20 cellular contexts compared by ENCODE assay signal in genomic region chr5:156491766-156492165, GRCh38.
"Had no signal": no experiment of that assay in that cellular context is flagged by ENCODE, and none has a peak within 500 bp of the region (broad histone marks: within the 10 kb centered on the region; RNA-seq: fewer than 3 reads in every experiment).

No MANE protein-coding gene starts in this region.

- H3K36me3 ChIP-seq: lower lobe of right lung, ovary, spleen, suprapubic skin, thoracic aorta, tibial artery, uterus had no signal

- H3K27me3 ChIP-seq: hepatocyte, ovary, spleen, suprapubic skin, tibial artery, uterus had no signal

- H3K4me2 ChIP-seq: hepatocyte had no signal

- H3K4me3 ChIP-seq: hepatocyte, lower lobe of right lung, ovary, spleen, suprapubic skin, thoracic aorta, tibial artery, uterus had no signal

- H2AFZ ChIP-seq: hepatocyte had no signal

- DNase-seq: head of caudate nucleus; islet precursor cell; lower lobe of right lung; mammary epithelial cell; mesendoderm; naive thymus-derived CD4-positive, alpha-beta T cell; ovary; right cardiac atrium; small intestine; spleen; stimulated activated CD4-positive, alpha-beta T cell treated with anti-CD3 and anti-CD28 coated beads, Interleukin-4, amount 100 ng/mL, for 24 hours; stimulated activated naive CD4-positive, alpha-beta T cell; tibial artery; uterus had no signal

- H3K9me3 ChIP-seq: ovary, suprapubic skin, thoracic aorta had no signal

- H3K27ac ChIP-seq: hepatocyte, lower lobe of right lung, ovary, spleen, suprapubic skin, thoracic aorta, tibial artery, uterus had no signal

- H3K4me1 ChIP-seq: lower lobe of right lung, spleen, suprapubic skin, uterus had no signal

- ATAC-seq: lower lobe of right lung; naive thymus-derived CD4-positive, alpha-beta T cell; natural killer cell treated with Interleukin-12 subunit alpha and Interleukin-12 subunit beta and Interleukin-15 and Interleukin-18, amount 100 ng/mL, for 72 hours; sciatic nerve; stimulated activated effector memory CD8-positive, alpha-beta T cell treated with anti-CD3 and anti-CD28 coated beads, Interleukin-12 subunit alpha, Interleukin-12 subunit beta, amount 100 ng/mL, for 72 hours had no signal
